In the genomic region with DNA sequence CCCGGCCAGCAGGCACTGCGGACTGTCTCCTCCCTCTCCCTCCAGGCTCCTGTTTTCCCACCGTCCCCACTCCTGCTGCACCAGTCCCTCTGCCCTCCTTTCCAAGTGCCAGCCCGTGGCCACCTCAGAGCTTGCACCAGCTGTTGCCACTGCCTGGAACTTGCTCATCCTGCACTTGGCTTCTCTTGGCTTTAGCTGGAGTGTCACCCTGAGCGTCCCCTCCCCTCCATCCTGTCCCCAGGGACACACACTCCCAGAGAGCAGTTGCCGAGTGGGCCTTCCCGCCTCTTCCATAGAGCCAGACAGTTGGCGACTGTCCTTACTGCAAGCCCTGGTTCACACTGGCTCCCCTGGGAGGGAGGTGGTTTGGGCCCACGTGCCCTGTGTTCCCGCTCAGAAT, we compare ENCODE assay signal across 15 cellular contexts. TPM values are rescaled to one million over a fixed set of nuclear protein-coding genes. Genes with fewer than 3 reads are reported as not detected.
"Had no signal": no experiment of that assay in that cellular context is flagged by ENCODE, and none has a peak within 500 bp of the region (broad histone marks: within the 10 kb centered on the region; RNA-seq: fewer than 3 reads in every experiment).

No MANE protein-coding gene starts in this region.

RNA-seq across cellular contexts. Expression of a gene that starts 48.8 kb away (rescaled TPM):
- total RNA-seq: activated B cell treated with CpG ODN at 0.5 μM for 24 hours; activated CD8-positive, alpha-beta T cell treated with anti-CD3 and anti-CD28 coated beads for 36 hours; activated naive CD4-positive, alpha-beta T cell treated with anti-CD3 and anti-CD28 coated beads for 36 hours; activated naive CD8-positive, alpha-beta T cell treated with anti-CD3 and anti-CD28 coated beads for 36 hours; activated T-cell treated with anti-CD3 and anti-CD28 coated beads, Interleukin-2, amount 50 U/mL, for 4 hours; activated T-helper 2 cell treated with anti-CD3 and anti-CD28 coated beads, Interferon-gamma antibody, Interleukin-2, Interleukin-4, amounts not matched to agents 10 μg/mL and 5 μg/mL and 100 μg/mL, durations not matched to agents 14 hours and 24 hours and 36 hours; cardiac muscle cell; colonic mucosa; dermis microvascular lymphatic vessel endothelial cell; endothelial cell of umbilical vein; esophagus squamous epithelium; fibroblast of lung; gastroesophageal sphincter; glomerular endothelial cell; T-helper 17 cell had no signal
